Comparison of ENCODE assay signal across 7 cellular contexts in the genomic region with DNA sequence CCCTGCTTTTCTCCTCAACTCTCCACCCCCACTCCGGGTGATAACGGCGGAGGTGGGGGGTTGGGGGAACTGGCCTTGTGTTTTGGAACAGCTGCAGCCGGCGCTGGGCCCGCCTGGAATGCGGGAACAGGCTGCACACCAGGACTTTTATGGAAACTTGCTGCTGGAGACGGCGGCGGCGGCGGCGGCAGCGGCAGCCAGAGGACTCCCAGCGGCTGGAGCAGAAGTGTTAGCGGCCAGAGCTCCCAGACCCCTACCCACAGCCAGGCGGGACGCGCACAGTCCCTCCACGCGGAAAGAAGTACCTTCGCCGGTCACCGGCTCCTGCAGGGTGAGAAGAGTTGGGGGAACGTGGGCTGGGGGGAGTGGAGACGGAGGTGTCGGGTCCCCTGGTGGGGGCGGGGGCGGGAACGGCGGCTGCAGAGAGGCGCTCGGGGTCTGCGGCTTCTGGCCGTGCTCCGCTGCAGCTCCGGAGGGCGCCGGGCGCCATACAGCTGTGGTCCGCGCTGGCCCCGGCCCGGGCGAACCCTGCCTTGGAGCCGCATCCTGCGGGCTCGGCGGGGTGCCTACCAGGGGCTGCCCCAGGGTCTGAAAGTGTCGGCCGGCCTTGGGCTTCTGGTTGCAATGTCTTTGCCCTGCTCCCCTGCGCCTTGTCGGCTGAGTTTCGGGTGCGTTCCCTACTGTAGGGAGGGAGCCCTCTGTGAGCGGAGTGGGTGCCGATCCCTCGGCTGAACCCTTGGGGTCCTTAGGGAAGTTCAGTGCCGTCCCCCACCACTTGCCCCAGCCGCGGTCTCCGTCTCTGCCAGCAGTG. TPM values are rescaled to one million over a fixed set of nuclear protein-coding genes. Genes with fewer than 3 reads are reported as not detected.
DNase-seq lines count a peak whose midpoint lies in the region; ATAC-seq and TF ChIP-seq lines count a peak whose summit lies in the region.

TSS of gene NEXN (plus strand) at position 196 of the 811 bp plus-strand sequence. CDS start 27,483 bp downstream, outside the sequence.

- H3K27ac ChIP-seq in angular gyrus (ENCODE audit: low read depth, low read length), result peak within 1 kb of the TSS; percentile 40

- peaks cover 11% of the 10 kb centered on the region for H3K36me3 Mint-ChIP-seq in osteocyte (ENCODE audit: unreplicated experiment)

- ATAC-seq in left cardiac atrium (peak; percentile 90 to 91), HG03097 (IDR thresholded peaks at IDR 0.05; ENCODE audit: low FRiP score, unreplicated experiment) (no peak)

- TF ChIP-seq CTCF in GM12864 (IDR thresholded peaks at IDR 0.05; ENCODE audit: low read depth, low read length, missing control alignments) (no peak), osteocyte (IDR thresholded peaks at IDR 0.05) (no peak)

- peaks cover 56% of the 10 kb centered on the region for H3K4me1 Mint-ChIP-seq in osteocyte (ENCODE audit: unreplicated experiment)

- POLR2A ChIA-PET in HEK293T (lab: Yijun Ruan, JAX), result interaction anchor here (0.9 to 1.5 kb wide), 5 partner anchors 12 to 189 kb away, joined by 3 to 10 read pairs (median 3); partner anchors contain the start of gene FUBP1

- no peaks in the 10 kb centered on the region for H3K9me3 Mint-ChIP-seq in osteocyte (ENCODE audit: unreplicated experiment)

- H3K4me3 ChIP-seq in GM12864 (ENCODE audit: low read depth, low read length), result peak within 1 kb of the TSS; percentile 56

- peak within 1 kb of the TSS; percentile 99 for H3K27ac Mint-ChIP-seq in osteocyte (ENCODE audit: unreplicated experiment)

- H3K4me3 Mint-ChIP-seq in osteocyte (ENCODE audit: unreplicated experiment), result peak within 1 kb of the TSS; percentile 97

- DNase-seq in GM12864 (ENCODE audit: low read depth) (no peak), HEK293T (ENCODE audit: extremely low spot score) (peak; percentile 81), NCI-H82 treated with DMSO at 0.1 percent for 48 hours (lab: John Stamatoyannopoulos, UW; ENCODE audit: unreplicated experiment) (peak; percentile 14), left cardiac atrium (peak; percentile 88), osteocyte (ENCODE audit: extremely low spot score, unreplicated experiment) (peak; percentile 92)

- intact Hi-C loops in left cardiac atrium (cut with DNase I), result loop anchor here (2.0 to 10.0 kb wide), 2 partner anchors 54 to 56 kb away; no protein-coding TSS in a partner anchor

- H3K27me3 Mint-ChIP-seq in osteocyte (ENCODE audit: unreplicated experiment), result no peaks in the 10 kb centered on the region

- CTCF ChIA-PET in HEK293T (lab: Yijun Ruan, JAX), result no interaction called here

TF ChIP-seq in HEK293T, 16 proteins besides CTCF, POLR2A, EP300 and RAD21:
- TF ChIP-seq, protein P1, sequence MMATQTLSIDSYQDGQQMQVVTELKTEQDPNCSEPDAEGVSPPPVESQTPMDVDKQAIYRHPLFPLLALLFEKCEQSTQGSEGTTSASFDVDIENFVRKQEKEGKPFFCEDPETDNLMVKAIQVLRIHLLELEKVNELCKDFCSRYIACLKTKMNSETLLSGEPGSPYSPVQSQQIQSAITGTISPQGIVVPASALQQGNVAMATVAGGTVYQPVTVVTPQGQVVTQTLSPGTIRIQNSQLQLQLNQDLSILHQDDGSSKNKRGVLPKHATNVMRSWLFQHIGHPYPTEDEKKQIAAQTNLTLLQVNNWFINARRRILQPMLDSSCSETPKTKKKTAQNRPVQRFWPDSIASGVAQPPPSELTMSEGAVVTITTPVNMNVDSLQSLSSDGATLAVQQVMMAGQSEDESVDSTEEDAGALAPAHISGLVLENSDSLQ (IDR thresholded peaks at IDR 0.05), result no peak
- TF ChIP-seq L3MBTL2 (conservative IDR thresholded peaks at IDR 0.05), result peak; percentile 47
- TF ChIP-seq FOXK2 (IDR thresholded peaks at IDR 0.05), result no peak
TF ChIP-seq in HEK293T: peak in this region for 1.

RNA-seq across cellular contexts. Expression of gene NEXN, which starts in this region (rescaled TPM):
- total RNA-seq in left cardiac atrium, result 100 to 1,000 TPM; 218 to 235 TPM
- total RNA-seq in osteocyte, result 19.3 and 19.5 TPM in 2 replicates

Comparison
In these comparisons a context has a peak if more than half of its experiments do, and no peak if none do; other contexts are left out.
1. RNA of gene NEXN (total RNA-seq): 218 to 235 TPM in left cardiac atrium; 19.3 to 19.5 TPM in osteocyte; every median in the first group is over 10 times any median in the second.